In the genomic region with DNA sequence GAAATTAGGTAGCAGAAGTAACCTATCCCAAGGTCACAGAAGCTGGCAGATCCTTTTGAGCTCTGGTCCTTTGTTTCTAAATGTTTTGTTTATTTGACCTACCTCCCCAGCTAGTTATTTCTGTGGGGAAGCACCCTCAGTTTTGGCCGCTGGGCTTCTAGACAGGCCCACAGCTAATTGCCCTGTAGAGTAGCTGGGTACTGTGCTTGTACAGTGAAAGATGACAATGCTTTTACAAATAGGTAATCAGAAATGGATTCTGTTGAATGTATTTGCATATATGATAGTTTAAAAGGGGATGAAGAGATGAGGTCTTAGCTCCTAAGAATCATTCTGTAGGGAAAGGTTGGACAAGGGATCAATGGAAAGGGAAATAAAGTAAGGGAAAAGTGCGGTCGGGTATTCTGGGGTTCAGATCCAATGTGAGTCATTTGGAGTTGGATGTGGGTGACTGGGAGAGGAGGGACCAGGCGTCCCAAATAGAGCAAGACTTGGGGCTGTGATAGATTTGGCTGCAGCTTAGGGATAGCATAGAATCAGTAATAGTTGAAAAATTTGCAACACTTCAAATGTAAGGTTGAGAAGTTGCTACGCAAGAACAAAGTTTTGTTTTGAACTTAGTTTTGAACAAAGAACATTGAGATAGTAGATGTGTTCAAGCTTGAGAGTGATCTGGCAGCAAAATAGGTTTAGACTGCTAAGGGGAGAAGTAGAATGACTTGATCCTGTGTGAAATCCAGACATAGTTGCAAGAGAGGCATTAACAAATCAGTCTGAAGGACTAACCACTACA, we compare ENCODE assay signal across 1 cellular context.
TF ChIP-seq lines count a peak whose summit lies in the region.

No MANE protein-coding gene starts in this region.

TF ChIP-seq in GM23338, 12 proteins besides CTCF, POLR2A, EP300 and RAD21 (continued from another document):
- TF ChIP-seq, protein P1, sequence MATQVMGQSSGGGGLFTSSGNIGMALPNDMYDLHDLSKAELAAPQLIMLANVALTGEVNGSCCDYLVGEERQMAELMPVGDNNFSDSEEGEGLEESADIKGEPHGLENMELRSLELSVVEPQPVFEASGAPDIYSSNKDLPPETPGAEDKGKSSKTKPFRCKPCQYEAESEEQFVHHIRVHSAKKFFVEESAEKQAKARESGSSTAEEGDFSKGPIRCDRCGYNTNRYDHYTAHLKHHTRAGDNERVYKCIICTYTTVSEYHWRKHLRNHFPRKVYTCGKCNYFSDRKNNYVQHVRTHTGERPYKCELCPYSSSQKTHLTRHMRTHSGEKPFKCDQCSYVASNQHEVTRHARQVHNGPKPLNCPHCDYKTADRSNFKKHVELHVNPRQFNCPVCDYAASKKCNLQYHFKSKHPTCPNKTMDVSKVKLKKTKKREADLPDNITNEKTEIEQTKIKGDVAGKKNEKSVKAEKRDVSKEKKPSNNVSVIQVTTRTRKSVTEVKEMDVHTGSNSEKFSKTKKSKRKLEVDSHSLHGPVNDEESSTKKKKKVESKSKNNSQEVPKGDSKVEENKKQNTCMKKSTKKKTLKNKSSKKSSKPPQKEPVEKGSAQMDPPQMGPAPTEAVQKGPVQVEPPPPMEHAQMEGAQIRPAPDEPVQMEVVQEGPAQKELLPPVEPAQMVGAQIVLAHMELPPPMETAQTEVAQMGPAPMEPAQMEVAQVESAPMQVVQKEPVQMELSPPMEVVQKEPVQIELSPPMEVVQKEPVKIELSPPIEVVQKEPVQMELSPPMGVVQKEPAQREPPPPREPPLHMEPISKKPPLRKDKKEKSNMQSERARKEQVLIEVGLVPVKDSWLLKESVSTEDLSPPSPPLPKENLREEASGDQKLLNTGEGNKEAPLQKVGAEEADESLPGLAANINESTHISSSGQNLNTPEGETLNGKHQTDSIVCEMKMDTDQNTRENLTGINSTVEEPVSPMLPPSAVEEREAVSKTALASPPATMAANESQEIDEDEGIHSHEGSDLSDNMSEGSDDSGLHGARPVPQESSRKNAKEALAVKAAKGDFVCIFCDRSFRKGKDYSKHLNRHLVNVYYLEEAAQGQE (IDR thresholded peaks at IDR 0.05; ENCODE audit: unreplicated experiment): no peak
- TF ChIP-seq EZH2phosphoT487 (IDR thresholded peaks at IDR 0.05; ENCODE audit: unreplicated experiment): no peak
- no peak for TF ChIP-seq ZNF114 (CRISPR knock-in tag; IDR thresholded peaks at IDR 0.05)
- TF ChIP-seq, protein P2, sequence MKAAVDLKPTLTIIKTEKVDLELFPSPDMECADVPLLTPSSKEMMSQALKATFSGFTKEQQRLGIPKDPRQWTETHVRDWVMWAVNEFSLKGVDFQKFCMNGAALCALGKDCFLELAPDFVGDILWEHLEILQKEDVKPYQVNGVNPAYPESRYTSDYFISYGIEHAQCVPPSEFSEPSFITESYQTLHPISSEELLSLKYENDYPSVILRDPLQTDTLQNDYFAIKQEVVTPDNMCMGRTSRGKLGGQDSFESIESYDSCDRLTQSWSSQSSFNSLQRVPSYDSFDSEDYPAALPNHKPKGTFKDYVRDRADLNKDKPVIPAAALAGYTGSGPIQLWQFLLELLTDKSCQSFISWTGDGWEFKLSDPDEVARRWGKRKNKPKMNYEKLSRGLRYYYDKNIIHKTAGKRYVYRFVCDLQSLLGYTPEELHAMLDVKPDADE (IDR thresholded peaks at IDR 0.05): no peak
- TF ChIP-seq POLR2AphosphoS5 (IDR thresholded peaks at IDR 0.05; ENCODE audit: low read depth): no peak
- TF ChIP-seq EZH2 (IDR thresholded peaks at IDR 0.05; ENCODE audit: low read depth, unreplicated experiment): no peak
- no peak for TF ChIP-seq STAT1 (IDR thresholded peaks at IDR 0.05; ENCODE audit: unreplicated experiment)
- no peak for TF ChIP-seq JUNB (IDR thresholded peaks at IDR 0.05; ENCODE audit: unreplicated experiment)
- TF ChIP-seq ZNF331 (CRISPR knock-in tag; IDR thresholded peaks at IDR 0.05; ENCODE audit: low read depth): no peak
- TF ChIP-seq NANOG (IDR thresholded peaks at IDR 0.05; ENCODE audit: borderline replicate concordance): no peak
